22 cellular contexts compared by ENCODE assay signal in genomic region chr14:49607583-49607982, GRCh38. TPM values are rescaled to one million over a fixed set of nuclear protein-coding genes. Genes with fewer than 3 reads are reported as not detected.
A peak's percentile ranks its signal among the peaks of the same experiment; 100 is the strongest.
DNase-seq lines count a peak whose midpoint lies in the region; ATAC-seq and TF ChIP-seq lines count a peak whose summit lies in the region.
"Had no signal": no experiment of that assay in that cellular context is flagged by ENCODE, and none has a peak within 500 bp of the region (broad histone marks: within the 10 kb centered on the region; RNA-seq: fewer than 3 reads in every experiment).

No MANE protein-coding gene starts in this region.

- H2BK20ac ChIP-seq in IMR-90 (ENCODE audit: low read depth, low read length), result no peak overlapping the region

- no peak overlapping the region for H3K27ac ChIP-seq in IMR-90 (ENCODE audit: insufficient read depth, low read length)
- no peak overlapping the region for H3K27ac ChIP-seq in OCI-LY7 (ENCODE audit: low read depth, low read length, poor library complexity, severe bottlenecking)
- peak overlapping the region; percentile 9 for H3K27ac ChIP-seq in hepatocyte
- H3K27ac ChIP-seq in osteoblast (ENCODE audit: low read depth, low read length), result no peak overlapping the region
- H3K27ac ChIP-seq: A549; BLaER1 treated with 17β-estradiol and CSF1 and Interleukin-3, amounts not matched to agents 10 nM and 100 nM; GM23248 had no signal

- H3K4me3 ChIP-seq in IMR-90 (ENCODE audit: insufficient read depth, low read depth, low read length), result no peak overlapping the region
- no peak overlapping the region for H3K4me3 ChIP-seq in OCI-LY7 (ENCODE audit: low read depth, low read length, poor library complexity, severe bottlenecking)
- H3K4me3 ChIP-seq in hepatocyte, result no peak overlapping the region
- no peak overlapping the region for H3K4me3 ChIP-seq in osteoblast (ENCODE audit: insufficient read depth, low read length)
- H3K4me3 ChIP-seq: A549; BLaER1 treated with 17β-estradiol and CSF1 and Interleukin-3, amounts not matched to agents 10 nM and 100 nM; GM23248 had no signal

- TF ChIP-seq CTCF in IMR-90 (conservative IDR thresholded peaks at IDR 0.05; ENCODE audit: low read depth, low read length), result no peak
- no peak for TF ChIP-seq CTCF in OCI-LY7 (conservative IDR thresholded peaks at IDR 0.05; ENCODE audit: low read length)
- no peak for TF ChIP-seq CTCF in hepatocyte (IDR thresholded peaks at IDR 0.05; ENCODE audit: poor library complexity)
- TF ChIP-seq CTCF in osteoblast (IDR thresholded peaks at IDR 0.05; ENCODE audit: extremely low read depth, low read depth, low read length), result no peak

- no peak overlapping the region for H4K8ac ChIP-seq in IMR-90 (ENCODE audit: low read depth in 2 of 2, low read length in 2 of 2)

- DNase-seq in IMR-90 (no peak), OCI-LY7 (ENCODE audit: low spot score) (no peak), hepatocyte (ENCODE audit: low spot score) (no peak), osteoblast (ENCODE audit: insufficient read length, low spot score, missing footprints) (peak; percentile 46), T-helper 2 cell (no peak), middle frontal gyrus (ENCODE audit: extremely low spot score, low spot score) (no peak)
- no peak for DNase-seq in activated CD4-positive, alpha-beta T cell treated with anti-CD3 and anti-CD28 coated beads for 48 hours
- DNase-seq: 8988T; ACHN; AML-193; BE2C; CD4-positive, alpha-beta T cell; CD8-positive, alpha-beta memory T cell; DMS53; DMS79 treated with DMSO at 0.1 percent for 48 hours; GF-D8; GM23248; H7; HCEC 1CT had no signal

- no CpG with 5 or more reads among the region's 6 CpGs for WGBS in IMR-90 (ENCODE audit: extremely low coverage in 2 of 2, insufficient read length in 1 of 2), 2 experiments
- WGBS in hepatocyte (ENCODE audit: low lambda C conversion rate, missing lambda C conversion rate), result 87% methylated on average over 6 of the region's 6 CpGs

- no peak overlapping the region for H2AFZ ChIP-seq in IMR-90 (replicated peaks; ENCODE audit: low read length, poor library complexity)
- H2AFZ ChIP-seq in OCI-LY7 (ENCODE audit: low read length), result no peak overlapping the region
- H2AFZ ChIP-seq in hepatocyte, result no peak overlapping the region
- no peak overlapping the region for H2AFZ ChIP-seq in osteoblast (ENCODE audit: low read length)
- H2AFZ ChIP-seq: GM23248 had no signal

- H3K9ac ChIP-seq in IMR-90 (ENCODE audit: low read depth, low read length), result no peak overlapping the region
- H3K9ac ChIP-seq: BLaER1 treated with 17β-estradiol and CSF1 and Interleukin-3, amounts not matched to agents 10 nM and 100 nM; GM23248 had no signal

- peaks cover under 1% of the 10 kb centered on the region; the same call in 1 of the 2 replicates for H3K9me1 ChIP-seq in IMR-90 (ENCODE audit: insufficient read depth, low read length)

- H3K4me1 ChIP-seq in IMR-90 (ENCODE audit: control insufficient read depth, insufficient read depth, low read length) (no peaks in the 10 kb centered on the region), OCI-LY7 (ENCODE audit: insufficient read depth, low read length, poor library complexity, severe bottlenecking) (no peaks in the 10 kb centered on the region), hepatocyte (ENCODE audit: insufficient read depth) (no peaks in the 10 kb centered on the region), osteoblast (ENCODE audit: insufficient read depth, low read length) (no peaks in the 10 kb centered on the region)
- H3K4me1 ChIP-seq: BE2C; BLaER1 treated with 17β-estradiol and CSF1 and Interleukin-3, amounts not matched to agents 10 nM and 100 nM had no signal

- H2AK9ac ChIP-seq in IMR-90 (replicated peaks; ENCODE audit: low read depth, low read length, poor library complexity), result no peak overlapping the region

- no peak overlapping the region for H3K4ac ChIP-seq in IMR-90 (ENCODE audit: low read depth, low read length)

- no peaks in the 10 kb centered on the region for H3K27me3 ChIP-seq in IMR-90 (ENCODE audit: control insufficient read depth, insufficient read depth, low read length)
- H3K27me3 ChIP-seq in hepatocyte, result no peaks in the 10 kb centered on the region
- no peaks in the 10 kb centered on the region for H3K27me3 ChIP-seq in osteoblast (ENCODE audit: insufficient read depth, low read length)
- H3K27me3 ChIP-seq: BE2C; BLaER1 treated with 17β-estradiol and CSF1 and Interleukin-3, amounts not matched to agents 10 nM and 100 nM had no signal

- dilution Hi-C loops in IMR-90 (cut with HindIII; ENCODE audit: low sequenced_read_pairs, unreplicated experiment), result no loop called here

- H3K36me3 ChIP-seq in IMR-90 (ENCODE audit: control insufficient read depth, insufficient read depth, low read length), result peaks cover 4% of the 10 kb centered on the region
- H3K36me3 ChIP-seq in OCI-LY7 (ENCODE audit: insufficient read depth, low read length), result peaks cover 97% of the 10 kb centered on the region
- H3K36me3 ChIP-seq in hepatocyte (replicated peaks; ENCODE audit: insufficient read depth, low read depth), result no peaks in the 10 kb centered on the region
- H3K36me3 ChIP-seq in osteoblast (ENCODE audit: insufficient read depth, low read length), result peaks cover 12% of the 10 kb centered on the region

- TSS peak; percentile 28 for BruUV-seq in IMR-90 (replicated peaks; lab: Mats Ljungman, UMichigan)
- BruUV-seq in OCI-LY7 (replicated peaks; lab: Mats Ljungman, UMichigan), result TSS peak; percentile 26

- no peak for TF ChIP-seq RAD21 in IMR-90 (IDR thresholded peaks at IDR 0.05; ENCODE audit: low read length)

- POLR2A ChIA-PET in IMR-90 (lab: Charles Lee; ENCODE audit: unreplicated experiment), result no interaction called here
- POLR2A ChIA-PET in OCI-LY7 (lab: Charles Lee), result interaction anchor here (0.8 to 1.0 kb wide), 2 partner anchors 8 to 13 kb away, joined by 3 read pairs; partner anchors contain the start of genes MGAT2 and RPL36AL

- H3K4me2 ChIP-seq in IMR-90 (ENCODE audit: low read depth, low read length) (no peak overlapping the region), OCI-LY7 (ENCODE audit: low read length) (no peak overlapping the region), hepatocyte (no peak overlapping the region), osteoblast (ENCODE audit: insufficient read depth, low read length) (no peak overlapping the region)
- H3K4me2 ChIP-seq: A549; BLaER1 treated with 17β-estradiol and CSF1 and Interleukin-3, amounts not matched to agents 10 nM and 100 nM had no signal

- peaks cover 22 to 26% of the 10 kb centered on the region in 2 experiments for H3K79me1 ChIP-seq in IMR-90 (ENCODE audit: low read depth in 1 of 2, low read length in 2 of 2)

- ATAC-seq in IMR-90 (ENCODE audit: low read depth) (no peak), GM21825 (IDR thresholded peaks at IDR 0.05; ENCODE audit: unreplicated experiment) (no peak)
- ATAC-seq: A549 had no signal

- H3K56ac ChIP-seq in IMR-90 (ENCODE audit: extremely low read depth, insufficient read depth, low read length), result no peak overlapping the region

- H3K9me2 ChIP-seq in OCI-LY7 (ENCODE audit: insufficient read depth, low read length), result no peaks in the 10 kb centered on the region
- no peaks in the 10 kb centered on the region for H3K9me2 ChIP-seq in hepatocyte (replicated peaks; ENCODE audit: insufficient read depth)

- in situ Hi-C loops in IMR-90 (cut with MboI; ENCODE audit: low sequenced_read_pairs), result no loop called here

- TF ChIP-seq POLR2A in IMR-90 (IDR thresholded peaks at IDR 0.05; ENCODE audit: low read depth, low read length), result no peak

- H4K91ac ChIP-seq in IMR-90 (ENCODE audit: insufficient read depth, low read depth, low read length), result no peak overlapping the region

- H3K9me3 ChIP-seq in IMR-90 (ENCODE audit: control insufficient read depth, insufficient read depth, low read length) (no peaks in the 10 kb centered on the region), OCI-LY7 (ENCODE audit: low read length) (no peaks in the 10 kb centered on the region), hepatocyte (ENCODE audit: low read depth) (no peaks in the 10 kb centered on the region), osteoblast (ENCODE audit: low read depth, low read length) (no peaks in the 10 kb centered on the region)
- H3K9me3 ChIP-seq: A549; BE2C; BLaER1 treated with 17β-estradiol and CSF1 and Interleukin-3, amounts not matched to agents 10 nM and 100 nM had no signal

- no peak overlapping the region for H2BK15ac ChIP-seq in IMR-90 (ENCODE audit: low read depth, low read length)

- no peak overlapping the region for H4K5ac ChIP-seq in IMR-90 (ENCODE audit: low read depth, low read length)

- no peak overlapping the region for H2BK120ac ChIP-seq in IMR-90 (ENCODE audit: low read depth, low read length)

- H2AK5ac ChIP-seq in IMR-90 (ENCODE audit: low read depth, low read length), result no peak overlapping the region

- CTCF ChIA-PET in IMR-90 (lab: Yijun Ruan, JAX), result interaction anchor here (1.0 kb wide), 1 partner anchor 20 kb away, joined by 3 read pairs; no protein-coding TSS in a partner anchor
- CTCF ChIA-PET in OCI-LY7 (lab: Charles Lee; ENCODE audit: unreplicated experiment), result no interaction called here

- intact Hi-C loops in IMR-90 (cut with micrococcal nuclease), result no loop called here
- intact Hi-C loops in OCI-LY7 (cut with micrococcal nuclease; ENCODE audit: unreplicated experiment), result no loop called here

- H4K20me1 ChIP-seq in IMR-90 (ENCODE audit: insufficient read depth, low read length) (no peaks in the 10 kb centered on the region), OCI-LY7 (ENCODE audit: insufficient read depth, low read length) (no peaks in the 10 kb centered on the region), hepatocyte (ENCODE audit: insufficient read depth, poor library complexity, severe bottlenecking) (no peaks in the 10 kb centered on the region), osteoblast (ENCODE audit: insufficient read depth, low read length) (no peaks in the 10 kb centered on the region)

- no peak overlapping the region for H3K23ac ChIP-seq in IMR-90 (ENCODE audit: low read depth, low read length)

- no peak overlapping the region for H3K14ac ChIP-seq in IMR-90 (replicated peaks; ENCODE audit: low read depth, low read length)

- peaks cover 71% of the 10 kb centered on the region; the same call in 1 of the 2 replicates for H3K79me2 ChIP-seq in OCI-LY7 (ENCODE audit: insufficient read depth, low read depth, low read length)
- peaks cover 2% of the 10 kb centered on the region for H3K79me2 ChIP-seq in hepatocyte
- peaks cover 8% of the 10 kb centered on the region for H3K79me2 ChIP-seq in osteoblast (ENCODE audit: insufficient read depth, low read length)

- no peak overlapping the region for H2BK5ac ChIP-seq in IMR-90 (ENCODE audit: low read depth, low read length, poor library complexity, severe bottlenecking)

- no peak overlapping the region for H3K18ac ChIP-seq in IMR-90 (ENCODE audit: low read depth, low read length)

RNA-seq across cellular contexts. Expression of gene LRR1, which starts 8.8 kb away (rescaled TPM):
- total RNA-seq in IMR-90 (2012; rRNA removed) (20.8 and 28.3 TPM in 2 replicates), OCI-LY7 (2022) (73.0 and 80.3 TPM in 2 replicates), hepatocyte (10.1 and 15.4 TPM in 2 replicates), osteoblast (7.6 and 16.2 TPM in 2 replicates)
- polyA plus RNA-seq in IMR-90 (2012; rRNA removed) (11.6 and 13.1 TPM in 2 replicates), hepatocyte (10.6 and 14.8 TPM in 2 replicates)
- 6.7 and 7.4 TPM in 2 replicates for polyA plus RNA-seq in IMR-90 (2012; cell fraction: cytosol; rRNA removed)
- 2.3 and 4.7 TPM in 2 replicates for polyA plus RNA-seq in IMR-90 (2012; cell fraction: nucleus; rRNA removed; ENCODE audit: low replicate concordance)
- total RNA-seq in OCI-LY7 (2014; rRNA removed; shearing (Covaris generic)), result 83.4 and 89.8 TPM in 2 replicates

RNA-seq across cellular contexts. Expression of gene RPL36AL, which starts 12.8 kb away (rescaled TPM):
- total RNA-seq in IMR-90 (2012; rRNA removed) (129 and 249 TPM in 2 replicates), OCI-LY7 (2022) (306 and 313 TPM in 2 replicates), hepatocyte (175 and 208 TPM in 2 replicates), osteoblast (181 and 192 TPM in 2 replicates)
- polyA plus RNA-seq in IMR-90 (2012; rRNA removed) (313 and 346 TPM in 2 replicates), hepatocyte (277 TPM in 2 replicates)
- polyA plus RNA-seq in IMR-90 (2012; cell fraction: cytosol; rRNA removed), result 59.6 and 120 TPM in 2 replicates
- polyA plus RNA-seq in IMR-90 (2012; cell fraction: nucleus; rRNA removed; ENCODE audit: low replicate concordance), result 7.6 and 69.5 TPM in 2 replicates
- total RNA-seq in OCI-LY7 (2014; rRNA removed; shearing (Covaris generic)), result 257 and 441 TPM in 2 replicates

RNA-seq across cellular contexts. Expression of gene MGAT2, which starts 13.0 kb away (rescaled TPM):
- 67.6 and 73.6 TPM in 2 replicates for total RNA-seq in IMR-90 (2012; rRNA removed)
- polyA plus RNA-seq in IMR-90 (2012; rRNA removed), result 35.0 and 36.6 TPM in 2 replicates
- 33.2 and 53.2 TPM in 2 replicates for polyA plus RNA-seq in IMR-90 (2012; cell fraction: cytosol; rRNA removed)
- polyA plus RNA-seq in IMR-90 (2012; cell fraction: nucleus; rRNA removed; ENCODE audit: low replicate concordance), result 8.3 and 10.4 TPM in 2 replicates
- total RNA-seq in OCI-LY7 (2014; rRNA removed; shearing (Covaris generic)), result 79.3 and 83.5 TPM in 2 replicates
- total RNA-seq in OCI-LY7 (2022), result 70.0 and 71.7 TPM in 2 replicates
- total RNA-seq in hepatocyte, result 74.9 and 81.3 TPM in 2 replicates
- polyA plus RNA-seq in hepatocyte, result 39.4 and 53.5 TPM in 2 replicates
- total RNA-seq in osteoblast, result 63.0 and 63.1 TPM in 2 replicates

RNA-seq across cellular contexts. Expression of gene RPS29, which starts 21.4 kb away (rescaled TPM):
- 318 and 794 TPM in 2 replicates for total RNA-seq in IMR-90 (2012; rRNA removed)
- 8,930 and 10,393 TPM in 2 replicates for polyA plus RNA-seq in IMR-90 (2012; rRNA removed)
- 10.7 and 2,863 TPM in 2 replicates for polyA plus RNA-seq in IMR-90 (2012; cell fraction: cytosol; rRNA removed)
- 714 and 2,229 TPM in 2 replicates for polyA plus RNA-seq in IMR-90 (2012; cell fraction: nucleus; rRNA removed; ENCODE audit: low replicate concordance)
- 3,800 and 6,504 TPM in 2 replicates for total RNA-seq in OCI-LY7 (2014; rRNA removed; shearing (Covaris generic))
- total RNA-seq in OCI-LY7 (2022), result 2,010 and 2,518 TPM in 2 replicates
- total RNA-seq in hepatocyte, result 3,841 and 4,104 TPM in 2 replicates
- polyA plus RNA-seq in hepatocyte, result 875 and 983 TPM in 2 replicates
- 3,421 and 4,153 TPM in 2 replicates for total RNA-seq in osteoblast

RNA-seq across cellular contexts. Expression of gene DNAAF2, which starts 27.5 kb away (rescaled TPM):
- 4.1 and 7.5 TPM in 2 replicates for total RNA-seq in IMR-90 (2012; rRNA removed)
- polyA plus RNA-seq in IMR-90 (2012; rRNA removed), result 4.7 and 4.9 TPM in 2 replicates
- 5.0 and 5.1 TPM in 2 replicates for polyA plus RNA-seq in IMR-90 (2012; cell fraction: cytosol; rRNA removed)
- 2.1 and 3.5 TPM in 2 replicates for polyA plus RNA-seq in IMR-90 (2012; cell fraction: nucleus; rRNA removed; ENCODE audit: low replicate concordance)
- 14.7 and 17.2 TPM in 2 replicates for total RNA-seq in OCI-LY7 (2014; rRNA removed; shearing (Covaris generic))
- 9.7 and 11.6 TPM in 2 replicates for total RNA-seq in OCI-LY7 (2022)
- total RNA-seq in hepatocyte, result 16.7 and 19.8 TPM in 2 replicates
- 17.6 and 20.6 TPM in 2 replicates for polyA plus RNA-seq in hepatocyte
- total RNA-seq in osteoblast, result 9.8 and 10.0 TPM in 2 replicates
